Comparison of ENCODE assay signal across 8 cellular contexts in genomic region chr5:88883566-88884434, GRCh38. TPM values are rescaled to one million over a fixed set of nuclear protein-coding genes. Genes with fewer than 3 reads are reported as not detected.
DNase-seq lines count a peak whose midpoint lies in the region; ATAC-seq and TF ChIP-seq lines count a peak whose summit lies in the region.

No MANE protein-coding gene starts in this region.

- no peaks in the 10 kb centered on the region for H3K9me3 Mint-ChIP-seq in activated CD4-positive, alpha-beta T cell treated with anti-CD3 and anti-CD28 coated beads for 36 hours (ENCODE audit: low read depth)
- H3K9me3 Mint-ChIP-seq in activated naive CD8-positive, alpha-beta T cell treated with anti-CD3 and anti-CD28 coated beads for 36 hours, result no peaks in the 10 kb centered on the region
- no peaks in the 10 kb centered on the region for H3K9me3 Mint-ChIP-seq in neural progenitor cell

- peaks cover 84% of the 10 kb centered on the region for H3K27me3 ChIP-seq in neural progenitor cell

- peaks cover 8% of the 10 kb centered on the region for H3K4me1 ChIP-seq in neural progenitor cell

- peak overlapping the region; percentile 82 for H3K4me3 ChIP-seq in neural progenitor cell

- no peak for TF ChIP-seq CTCF in neural progenitor cell (IDR thresholded peaks at IDR 0.05)

- peaks cover 21% of the 10 kb centered on the region for H3K4me1 Mint-ChIP-seq in activated CD4-positive, alpha-beta T cell treated with anti-CD3 and anti-CD28 coated beads for 36 hours
- peaks cover 32% of the 10 kb centered on the region for H3K4me1 Mint-ChIP-seq in activated naive CD8-positive, alpha-beta T cell treated with anti-CD3 and anti-CD28 coated beads for 36 hours
- peaks cover 10% of the 10 kb centered on the region for H3K4me1 Mint-ChIP-seq in neural progenitor cell

- no peaks in the 10 kb centered on the region for H3K36me3 Mint-ChIP-seq in activated CD4-positive, alpha-beta T cell treated with anti-CD3 and anti-CD28 coated beads for 36 hours (ENCODE audit: low read depth)
- no peaks in the 10 kb centered on the region for H3K36me3 Mint-ChIP-seq in activated naive CD8-positive, alpha-beta T cell treated with anti-CD3 and anti-CD28 coated beads for 36 hours
- H3K36me3 Mint-ChIP-seq in neural progenitor cell, result no peaks in the 10 kb centered on the region

- H3K79me2 ChIP-seq in neural progenitor cell (ENCODE audit: low read depth), result no peaks in the 10 kb centered on the region

- no peaks in the 10 kb centered on the region for H3K36me3 ChIP-seq in neural progenitor cell

- H3K27me3 Mint-ChIP-seq in activated CD4-positive, alpha-beta T cell treated with anti-CD3 and anti-CD28 coated beads for 36 hours, result peaks cover 53% of the 10 kb centered on the region
- peaks cover 85% of the 10 kb centered on the region for H3K27me3 Mint-ChIP-seq in activated naive CD8-positive, alpha-beta T cell treated with anti-CD3 and anti-CD28 coated beads for 36 hours
- H3K27me3 Mint-ChIP-seq in neural progenitor cell (ENCODE audit: insufficient read depth, low read depth), result peaks cover 9% of the 10 kb centered on the region

- H3F3A ChIP-seq in neural progenitor cell (ENCODE audit: low read depth), result peaks cover 38% of the 10 kb centered on the region

- no peak overlapping the region for H3K27ac Mint-ChIP-seq in activated CD4-positive, alpha-beta T cell treated with anti-CD3 and anti-CD28 coated beads for 36 hours
- H3K27ac Mint-ChIP-seq in activated naive CD8-positive, alpha-beta T cell treated with anti-CD3 and anti-CD28 coated beads for 36 hours, result peak overlapping the region; percentile 62
- H3K27ac Mint-ChIP-seq in neural progenitor cell, result peak overlapping the region; percentile 5

- ATAC-seq in activated CD4-positive, alpha-beta T cell treated with anti-CD3 and anti-CD28 coated beads for 36 hours, result peak; percentile 39
- peak; percentile 31 for ATAC-seq in HG02642 (IDR thresholded peaks at IDR 0.05; ENCODE audit: poor library complexity, unreplicated experiment)
- no peak for ATAC-seq in HG03571 (IDR thresholded peaks at IDR 0.05; ENCODE audit: unreplicated experiment)

- peak overlapping the region; percentile 99 for H3K4me2 ChIP-seq in neural progenitor cell

- H3K9me3 ChIP-seq in neural progenitor cell (ENCODE audit: low read depth), result no peaks in the 10 kb centered on the region

- intact Hi-C loops in activated CD4-positive, alpha-beta T cell treated with anti-CD3 and anti-CD28 coated beads for 36 hours (cut with DNase I, micrococcal nuclease), result loop anchor here (2.0 to 10.0 kb wide), 5 partner anchors 57 to 199 kb away; no protein-coding TSS in a partner anchor

- CTCF ChIA-PET in activated CD4-positive, alpha-beta T cell treated with anti-CD3 and anti-CD28 coated beads for 36 hours (lab: Charles Lee), result interaction anchor here (0.9 kb wide), 1 partner anchor 10 kb away, joined by 3 read pairs; no protein-coding TSS in a partner anchor

- peak overlapping the region; percentile 75 for H3K4me3 Mint-ChIP-seq in activated CD4-positive, alpha-beta T cell treated with anti-CD3 and anti-CD28 coated beads for 36 hours
- peak overlapping the region; percentile 88 for H3K4me3 Mint-ChIP-seq in activated naive CD8-positive, alpha-beta T cell treated with anti-CD3 and anti-CD28 coated beads for 36 hours
- H3K4me3 Mint-ChIP-seq in neural progenitor cell, result peak overlapping the region; percentile 94

- peak; percentile 38 for DNase-seq in activated CD4-positive, alpha-beta T cell treated with anti-CD3 and anti-CD28 coated beads for 36 hours
- no peak for DNase-seq in activated CD4-positive, alpha-beta T cell treated with anti-CD3 and anti-CD28 coated beads for 4 hours
- DNase-seq in NCI-H526 treated with DMSO at 0.1 percent for 48 hours (lab: John Stamatoyannopoulos, UW) (peak; percentile 70), glomerular visceral epithelial cell (ENCODE audit: extremely low spot score) (peak; percentile 71), neural progenitor cell (ENCODE audit: low spot score) (peak; percentile 81)
- peak; percentile 33 for DNase-seq in activated naive CD8-positive, alpha-beta T cell treated with anti-CD3 and anti-CD28 coated beads for 36 hours

- no peak overlapping the region for H3K9ac ChIP-seq in neural progenitor cell

- no peaks in the 10 kb centered on the region for H4K20me1 ChIP-seq in neural progenitor cell (ENCODE audit: low read depth)

- POLR2A ChIA-PET in activated CD4-positive, alpha-beta T cell treated with anti-CD3 and anti-CD28 coated beads for 36 hours (lab: Charles Lee), result no interaction called here

- H3K27ac ChIP-seq in neural progenitor cell, result no peak overlapping the region

- H2AFZ ChIP-seq in neural progenitor cell (replicated peaks), result peak overlapping the region; percentile 85

RNA-seq across cellular contexts. Expression of gene MEF2C, which starts 0.8 kb away (rescaled TPM):
- total RNA-seq in activated CD4-positive, alpha-beta T cell treated with anti-CD3 and anti-CD28 coated beads for 36 hours, result under 1 TPM; 0.07 to 0.12 TPM
- 1 to 10 TPM; 1.5 to 2.1 TPM for total RNA-seq in activated naive CD8-positive, alpha-beta T cell treated with anti-CD3 and anti-CD28 coated beads for 36 hours
- 0.26 and 0.68 TPM in 2 replicates for total RNA-seq in neural progenitor cell (ENCODE audit: low replicate concordance)

Comparison
In these comparisons a context has a peak if more than half of its experiments do, and no peak if none do; other contexts are left out.
1. DNase-seq: peak in activated CD4-positive, alpha-beta T cell treated with anti-CD3 and anti-CD28 coated beads for 36 hours (single experiment), NCI-H526 treated with DMSO at 0.1 percent for 48 hours (single experiment), activated naive CD8-positive, alpha-beta T cell treated with anti-CD3 and anti-CD28 coated beads for 36 hours (single experiment), glomerular visceral epithelial cell (single experiment) and neural progenitor cell (single experiment); none in activated CD4-positive, alpha-beta T cell treated with anti-CD3 and anti-CD28 coated beads for 4 hours (0 of 2).
2. Peak in every context shown above with its lines, with median percentiles within 50 percentile points of each other: H3K4me3 Mint-ChIP-seq.